ENCODE assay signal across 22 cellular contexts in the genomic region with DNA sequence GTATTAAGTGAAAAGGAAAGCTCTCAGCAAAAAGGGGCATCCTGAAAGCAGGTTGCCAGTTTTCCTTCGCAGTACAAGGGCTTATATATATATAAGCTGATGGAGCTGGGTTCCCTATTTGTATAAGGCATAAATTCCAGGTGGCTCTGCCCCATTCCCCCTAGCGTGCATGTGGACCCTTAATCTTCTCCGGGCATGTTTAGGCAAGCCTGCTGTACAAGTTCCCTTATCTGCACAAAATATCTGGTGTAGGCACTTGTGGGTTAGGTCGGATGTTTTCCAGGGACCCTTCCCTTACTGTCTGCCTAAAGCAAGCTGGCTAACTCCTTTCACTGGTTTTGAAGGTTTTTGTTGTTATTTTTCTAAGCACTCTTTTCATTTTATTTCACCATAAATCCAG.
A peak's percentile ranks its signal among the peaks of the same experiment; 100 is the strongest.
DNase-seq lines count a peak whose midpoint lies in the region; ATAC-seq and TF ChIP-seq lines count a peak whose summit lies in the region.
"Had no signal": no experiment of that assay in that cellular context is flagged by ENCODE, and none has a peak within 500 bp of the region (broad histone marks: within the 10 kb centered on the region; RNA-seq: fewer than 3 reads in every experiment).

No MANE protein-coding gene starts in this region.

- no peaks in the 10 kb centered on the region for H3K36me3 Mint-ChIP-seq in mesothelial cell of epicardium
- no peaks in the 10 kb centered on the region for H3K36me3 Mint-ChIP-seq in activated naive CD4-positive, alpha-beta T cell treated with anti-CD3 and anti-CD28 coated beads, Interleukin-2, amount 10 ng/mL, durations not matched to agents 7 days and 5 days
- H3K36me3 Mint-ChIP-seq: neural progenitor cell had no signal

- peaks cover 55% of the 10 kb centered on the region for H3K4me1 Mint-ChIP-seq in mesothelial cell of epicardium
- no peaks in the 10 kb centered on the region for H3K4me1 Mint-ChIP-seq in activated naive CD4-positive, alpha-beta T cell treated with anti-CD3 and anti-CD28 coated beads, Interleukin-2, amount 10 ng/mL, durations not matched to agents 7 days and 5 days

- TF ChIP-seq CTCF in mesothelial cell of epicardium (IDR thresholded peaks at IDR 0.05; ENCODE audit: unreplicated experiment), result no peak
- TF ChIP-seq CTCF in GM20000 (IDR thresholded peaks at IDR 0.05; ENCODE audit: extremely low read depth, missing control alignments), result no peak
- no peak for TF ChIP-seq CTCF in prostate gland (IDR thresholded peaks at IDR 0.05)

- ATAC-seq in GM18511 (IDR thresholded peaks at IDR 0.05; ENCODE audit: unreplicated experiment), result peak; percentile 46
- ATAC-seq: HCT116, heart left ventricle, Panc1, sciatic nerve had no signal

- no peaks in the 10 kb centered on the region for H3K9me3 ChIP-seq in prostate gland
- H3K9me3 ChIP-seq: BLaER1, breast epithelium, heart left ventricle, tibial artery had no signal

- no peak overlapping the region for H3K4me3 ChIP-seq in prostate gland
- H3K4me3 ChIP-seq: BLaER1, neural progenitor cell, tibial artery had no signal

- no peaks in the 10 kb centered on the region for H3K27me3 Mint-ChIP-seq in mesothelial cell of epicardium (ENCODE audit: low read depth)
- no peaks in the 10 kb centered on the region for H3K27me3 Mint-ChIP-seq in activated naive CD4-positive, alpha-beta T cell treated with anti-CD3 and anti-CD28 coated beads, Interleukin-2, amount 10 ng/mL, durations not matched to agents 7 days and 5 days

- CTCF ChIA-PET in activated naive CD4-positive, alpha-beta T cell treated with anti-CD3 and anti-CD28 coated beads, Interleukin-2, amount 10 ng/mL, durations not matched to agents 7 days and 5 days (lab: Charles Lee), result no interaction called here

- no peaks in the 10 kb centered on the region for H3K36me3 ChIP-seq in prostate gland
- H3K36me3 ChIP-seq: BLaER1, breast epithelium, heart left ventricle, neural progenitor cell, tibial artery had no signal

- H3K27ac ChIP-seq in prostate gland, result no peak overlapping the region
- H3K27ac ChIP-seq: BLaER1, breast epithelium, heart left ventricle, neural progenitor cell, tibial artery, VCaP had no signal

- H3K9me3 Mint-ChIP-seq in mesothelial cell of epicardium, result peaks cover 5% of the 10 kb centered on the region
- no peaks in the 10 kb centered on the region for H3K9me3 Mint-ChIP-seq in activated naive CD4-positive, alpha-beta T cell treated with anti-CD3 and anti-CD28 coated beads, Interleukin-2, amount 10 ng/mL, durations not matched to agents 7 days and 5 days
- H3K9me3 Mint-ChIP-seq: neural progenitor cell had no signal

- H3K27ac Mint-ChIP-seq in mesothelial cell of epicardium, result peak overlapping the region; percentile 96
- no peak overlapping the region for H3K27ac Mint-ChIP-seq in activated naive CD4-positive, alpha-beta T cell treated with anti-CD3 and anti-CD28 coated beads, Interleukin-2, amount 10 ng/mL, durations not matched to agents 7 days and 5 days
- H3K27ac Mint-ChIP-seq: neural progenitor cell had no signal

- intact Hi-C loops in prostate gland (cut with DNase I), result no loop called here

- no peak overlapping the region for H3K4me3 Mint-ChIP-seq in mesothelial cell of epicardium
- no peak overlapping the region for H3K4me3 Mint-ChIP-seq in activated naive CD4-positive, alpha-beta T cell treated with anti-CD3 and anti-CD28 coated beads, Interleukin-2, amount 10 ng/mL, durations not matched to agents 7 days and 5 days
- H3K4me3 Mint-ChIP-seq: neural progenitor cell had no signal

- H3K27me3 ChIP-seq in prostate gland (replicated peaks; ENCODE audit: insufficient read depth), result no peaks in the 10 kb centered on the region
- H3K27me3 ChIP-seq: BLaER1, breast epithelium, heart left ventricle, neural progenitor cell, tibial artery had no signal

- DNase-seq in HT1080 (ENCODE audit: low read depth), result peak; percentile 17
- peak; percentile 53 for DNase-seq in SHP77 treated with DMSO at 0.1 percent for 48 hours (lab: John Stamatoyannopoulos, UW)
- peak in 1 of 2 experiments; percentile 39 for DNase-seq in mesothelial cell of epicardium (ENCODE audit: low spot score in 2 of 2, unreplicated experiment in 2 of 2)
- no peak for DNase-seq in activated naive CD4-positive, alpha-beta T cell treated with anti-CD3 and anti-CD28 coated beads, Interleukin-2, amount 10 ng/mL, durations not matched to agents 7 days and 5 days
- DNase-seq in GM20000 (ENCODE audit: low spot score), result no peak
- no peak for DNase-seq in prostate gland (ENCODE audit: low spot score)
- DNase-seq: activated CD8-positive, alpha-beta memory T cell treated with anti-CD3 and anti-CD28 coated beads, Interleukin-2, amount 50 U/mL, for 4 hours; activated naive CD4-positive, alpha-beta T cell treated with anti-CD3 and anti-CD28 coated beads, Interleukin-2, amount 50 U/mL, for 16 hours; DMS79; heart left ventricle; IMR-90; NCI-H345; stimulated activated CD4-positive, alpha-beta T cell treated with anti-CD3 and anti-CD28 coated beads, Interleukin-2, amount 100 ng/mL, for 48 hours; tibial artery had no signal

- TF ChIP-seq POLR2A in prostate gland (IDR thresholded peaks at IDR 0.05), result no peak

- WGBS in prostate gland, result 53% methylated on average over 4 of the region's 4 CpGs

- no peaks in the 10 kb centered on the region for H3K4me1 ChIP-seq in prostate gland (replicated peaks)
- H3K4me1 ChIP-seq: BLaER1, breast epithelium, heart left ventricle, neural progenitor cell, tibial artery had no signal

Comparison
In these comparisons a context has a peak if more than half of its experiments do, and no peak if none do; other contexts are left out.
1. DNase-seq: peak in HT1080 (single experiment) and SHP77 treated with DMSO at 0.1 percent for 48 hours (single experiment); none in activated naive CD4-positive, alpha-beta T cell treated with anti-CD3 and anti-CD28 coated beads, Interleukin-2, amount 10 ng/mL, durations not matched to agents 7 days and 5 days (single experiment), GM20000 (single experiment) and prostate gland (single experiment).